9 cellular contexts compared by ENCODE assay signal in the genomic region with DNA sequence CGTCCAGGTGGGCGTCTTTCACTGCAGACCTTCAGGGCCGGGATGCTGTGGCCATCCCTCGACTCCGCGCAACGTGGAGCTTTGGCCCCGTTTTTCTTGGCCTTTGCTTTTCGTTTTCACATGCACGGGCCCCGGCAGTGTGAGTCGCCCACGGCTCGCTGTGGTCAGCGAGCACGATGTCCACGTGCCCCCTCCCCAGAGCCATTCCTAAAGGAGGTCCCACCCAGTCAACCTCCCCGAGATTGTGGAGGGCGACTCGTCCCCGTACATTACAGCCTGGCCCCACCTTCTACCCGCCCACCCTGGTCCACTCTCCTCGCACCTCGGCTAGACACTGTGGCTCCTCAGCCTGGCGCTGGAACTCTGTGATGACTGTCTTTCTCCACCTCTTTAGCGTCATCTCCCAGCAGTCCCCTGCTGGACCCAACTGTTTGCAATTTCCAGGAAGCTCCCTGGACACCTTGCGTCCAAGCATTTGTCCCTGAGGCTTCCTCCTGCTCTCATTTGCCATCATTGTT. TPM values are rescaled to one million over a fixed set of nuclear protein-coding genes. Genes with fewer than 3 reads are reported as not detected.
DNase-seq lines count a peak whose midpoint lies in the region; ATAC-seq, FAIRE-seq and TF ChIP-seq lines count a peak whose summit lies in the region.
"Had no signal": no experiment of that assay in that cellular context is flagged by ENCODE, and none has a peak within 500 bp of the region (broad histone marks: within the 10 kb centered on the region; RNA-seq: fewer than 3 reads in every experiment).

No MANE protein-coding gene starts in this region.

- DNase-seq in activated CD4-positive, alpha-beta T cell treated with anti-CD3 and anti-CD28 coated beads for 36 hours, result peak; percentile 43
- DNase-seq in activated CD4-positive, alpha-beta T cell treated with anti-CD3 and anti-CD28 coated beads, Interleukin-2, amount 50 U/mL, for 4 hours, result no peak
- DNase-seq in PC-9 (peak in 1 of 2 experiments; percentile 6), H1 (ENCODE audit: low read depth in 1 of 2, low spot score in 2 of 2) (no peak), myocyte (ENCODE audit: low read depth) (peak; percentile 5), NCI-H1694 (lab: John Stamatoyannopoulos, UW) (no peak), midbrain (lab: John Stamatoyannopoulos, UW) (no peak)

- H3K9me2 ChIP-seq in PC-9 (ENCODE audit: insufficient read depth), result no peaks in the 10 kb centered on the region

- no peak overlapping the region for H2BK15ac ChIP-seq in H1 (ENCODE audit: low read length)

- no peak overlapping the region for H2BK120ac ChIP-seq in H1 (replicated peaks; ENCODE audit: low read depth, low read length)

- H2BK12ac ChIP-seq in H1 (ENCODE audit: low read depth, low read length), result no peak overlapping the region

- H3K9ac ChIP-seq in H1 (replicated peaks in 1 of 4; ENCODE audit: extremely low read depth in 1 of 4, low read depth in 3 of 4, low read length in 3 of 4), result peak overlapping the region in 3 of 4 experiments; percentile 46 to 62 (median 53); a peak in 6 of 7 replicates

- TSS peak; percentile 24 for BruUV-seq in PC-9 (replicated peaks; lab: Mats Ljungman, UMichigan)

- peaks cover 14% of the 10 kb centered on the region for H3K4me1 Mint-ChIP-seq in activated CD4-positive, alpha-beta T cell treated with anti-CD3 and anti-CD28 coated beads for 36 hours

- peak overlapping the region; percentile 83 for H3K18ac ChIP-seq in H1 (ENCODE audit: extremely low read depth, low read length)

- peak overlapping the region; percentile 32 for H3K4ac ChIP-seq in H1 (replicated peaks; ENCODE audit: insufficient read length, low read depth, low read length)

- H3K27me3 Mint-ChIP-seq in activated CD4-positive, alpha-beta T cell treated with anti-CD3 and anti-CD28 coated beads for 36 hours, result no peaks in the 10 kb centered on the region

- peaks cover 4% of the 10 kb centered on the region for H3K36me3 Mint-ChIP-seq in activated CD4-positive, alpha-beta T cell treated with anti-CD3 and anti-CD28 coated beads for 36 hours (ENCODE audit: low read depth)

- no peak overlapping the region for H3K14ac ChIP-seq in H1 (ENCODE audit: insufficient read length)

- H3K4me1 ChIP-seq in PC-9 (replicated peaks; ENCODE audit: insufficient read depth), result peaks cover 18% of the 10 kb centered on the region; the same call in 1 of the 2 replicates
- peaks cover 0 to 6% (median 5%) of the 10 kb centered on the region in 4 experiments; a peak in 6 of 7 replicates for H3K4me1 ChIP-seq in H1 (replicated peaks in 1 of 4; ENCODE audit: control insufficient read depth in 3 of 4, insufficient read depth in 4 of 4, low read length in 3 of 4)

- H3K23me2 ChIP-seq in H1 (ENCODE audit: low read depth, low read length), result peaks cover 14% of the 10 kb centered on the region

- ATAC-seq in activated CD4-positive, alpha-beta T cell treated with anti-CD3 and anti-CD28 coated beads for 36 hours, result peak; percentile 0
- no peak for ATAC-seq in HG03520 (IDR thresholded peaks at IDR 0.05; ENCODE audit: unreplicated experiment)

- intact Hi-C loops in activated CD4-positive, alpha-beta T cell treated with anti-CD3 and anti-CD28 coated beads for 36 hours (cut with DNase I, micrococcal nuclease), result loop anchor here (1.0 to 5.0 kb wide), 17 partner anchors 12 to 198 kb away; a partner anchor contains a TSS
- intact Hi-C loops in PC-9 (cut with micrococcal nuclease; ENCODE audit: unreplicated experiment), result loop anchor here (1.0 to 5.0 kb wide), 3 partner anchors 23 to 94 kb away; a partner anchor contains a TSS

- no peak overlapping the region for H2BK20ac ChIP-seq in H1 (ENCODE audit: low read length)

- no peak for TF ChIP-seq RAD21 in H1 (IDR thresholded peaks at IDR 0.05 in 1 of 2, conservative IDR thresholded peaks at IDR 0.05 in 1 of 2; ENCODE audit: low read depth in 2 of 2, low read length in 2 of 2)

- CTCF ChIA-PET in activated CD4-positive, alpha-beta T cell treated with anti-CD3 and anti-CD28 coated beads for 36 hours (lab: Charles Lee), result interaction anchor here (0.6 kb wide), 1 partner anchor 12 kb away, joined by 4 read pairs; no protein-coding TSS in a partner anchor
- CTCF ChIA-PET in PC-9 (lab: Charles Lee) (no interaction called here), H1 (lab: Charles Lee; ENCODE audit: partially characterized antibody) (interaction anchor here (1.0 to 1.3 kb wide), 3 partner anchors 25 to 42 kb away, joined by 3 to 4 read pairs (median 4); a partner anchor contains a TSS)

- H3K79me1 ChIP-seq in H1 (ENCODE audit: low read depth, low read length), result no peaks in the 10 kb centered on the region

- H3K27ac ChIP-seq in PC-9 (peak overlapping the region; percentile 51), H1 (ENCODE audit: low read depth, low read length) (0 out of 2 replicates have a peak overlapping the region, but pooled peaks have one; percentile 23)

- H3K9me3 ChIP-seq in PC-9 (ENCODE audit: insufficient read depth, low read depth), result no peaks in the 10 kb centered on the region
- no peaks in the 10 kb centered on the region for H3K9me3 ChIP-seq in H1 (ENCODE audit: insufficient read depth in 2 of 2, low read depth in 1 of 2, low read length in 1 of 2)

- peak overlapping the region; percentile 83 for H3K4me3 Mint-ChIP-seq in activated CD4-positive, alpha-beta T cell treated with anti-CD3 and anti-CD28 coated beads for 36 hours

- peak overlapping the region; percentile 84 for H3K27ac Mint-ChIP-seq in activated CD4-positive, alpha-beta T cell treated with anti-CD3 and anti-CD28 coated beads for 36 hours

- H4K8ac ChIP-seq in H1 (ENCODE audit: extremely low read depth, insufficient read depth, low read length), result no peak overlapping the region; the same call in 1 of the 2 replicates

- no peak overlapping the region for H2AK5ac ChIP-seq in H1 (ENCODE audit: low read depth, low read length)

- H3K56ac ChIP-seq in H1 (replicated peaks; ENCODE audit: insufficient read length, low read depth, low read length), result no peak overlapping the region

- TF ChIP-seq CTCF in PC-9 (conservative IDR thresholded peaks at IDR 0.05), result no peak
- no peak for TF ChIP-seq CTCF in H1 (IDR thresholded peaks at IDR 0.05; ENCODE audit: control extremely low read depth in 1 of 3, insufficient read depth in 1 of 3, low read depth in 1 of 3, low read length in 3 of 3)

- H3K4me3 ChIP-seq in PC-9 (peak overlapping the region; percentile 68), H1 (ENCODE audit: extremely low read depth in 1 of 4, insufficient read depth in 2 of 4, low read depth in 3 of 4, low read length in 4 of 4) (peak overlapping the region; percentile 42 to 76 (median 70))

- POLR2A ChIA-PET in activated CD4-positive, alpha-beta T cell treated with anti-CD3 and anti-CD28 coated beads for 36 hours (lab: Charles Lee), result interaction anchor here (0.6 kb wide), 1 partner anchor 13 kb away, joined by 5 read pairs; no protein-coding TSS in a partner anchor
- POLR2A ChIA-PET in PC-9 (lab: Charles Lee; ENCODE audit: unreplicated experiment) (interaction anchor here (0.6 to 1.1 kb wide), 2 partner anchors 69 to 114 kb away, joined by 3 read pairs; a partner anchor contains a TSS), H1 (lab: Charles Lee; ENCODE audit: partially characterized antibody) (interaction anchor here (0.7 to 3.0 kb wide), 10 partner anchors 8 to 110 kb away, joined by 3 to 14 read pairs (median 3); a partner anchor contains a TSS)

- TF ChIP-seq POLR2A in H1 (IDR thresholded peaks at IDR 0.05; ENCODE audit: control extremely low read depth in 1 of 2, low read depth in 2 of 2, low read length in 2 of 2), result no peak

- peak overlapping the region; percentile 95; the same call in 1 of the 2 replicates for H2BK5ac ChIP-seq in H1 (ENCODE audit: low read depth, low read length)

- no peak for TF ChIP-seq EP300 in H1 (IDR thresholded peaks at IDR 0.05; ENCODE audit: borderline replicate concordance in 1 of 2, low read depth in 2 of 2, low read length in 2 of 2)

- peak overlapping the region; percentile 61 for H4K91ac ChIP-seq in H1 (replicated peaks; ENCODE audit: insufficient read length, low read length)

- no peaks in the 10 kb centered on the region for H3K79me2 ChIP-seq in PC-9 (ENCODE audit: low read depth)
- H3K79me2 ChIP-seq in H1 (ENCODE audit: control insufficient read depth in 1 of 2, insufficient read depth in 2 of 2, low read length in 2 of 2), result no peaks in the 10 kb centered on the region

- no peak for FAIRE-seq in H1 (lab: Jason Lieb, UNC)
- FAIRE-seq: colon had no signal

- H3F3A ChIP-seq in PC-9 (ENCODE audit: insufficient read depth, low read depth), result peaks cover 18% of the 10 kb centered on the region

- peak overlapping the region; percentile 50 for H4K5ac ChIP-seq in H1 (ENCODE audit: insufficient read length, low read depth, low read length)

- 13% methylated on average over 19 of the region's 27 CpGs; no CpG with 5 or more reads in 1 of the 2 experiments for WGBS in H1 (ENCODE audit: extremely low coverage in 1 of 2, insufficient coverage in 1 of 2, insufficient read length in 1 of 2, insufficient replicate concordance in 2 of 2, low coverage in 1 of 2, low lambda C conversion rate in 2 of 2, missing lambda C conversion rate in 1 of 2), 2 experiments

- H3K27me3 ChIP-seq in PC-9 (ENCODE audit: insufficient read depth, low read depth), result no peaks in the 10 kb centered on the region
- H3K27me3 ChIP-seq in H1 (replicated peaks in 1 of 4; ENCODE audit: control insufficient read depth in 3 of 4, extremely low read depth in 1 of 4, insufficient read depth in 3 of 4, low read length in 3 of 4), result peaks cover 0 to 3% (median 0%) of the 10 kb centered on the region in 4 experiments; a peak in 3 of 7 replicates

- H4K20me1 ChIP-seq in PC-9 (ENCODE audit: insufficient read depth) (no peaks in the 10 kb centered on the region), H1 (replicated peaks in 1 of 2; ENCODE audit: control insufficient read depth in 1 of 2, insufficient read depth in 2 of 2, low read length in 2 of 2) (peaks cover 4 to 6% of the 10 kb centered on the region in 2 experiments)

- no peaks in the 10 kb centered on the region for H3K36me3 ChIP-seq in PC-9 (ENCODE audit: low read depth)
- H3K36me3 ChIP-seq in H1 (ENCODE audit: control insufficient read depth in 2 of 4, insufficient read depth in 4 of 4, low read length in 3 of 4), result peaks cover 2 to 6% (median 5%) of the 10 kb centered on the region in 4 experiments; a peak in 5 of 8 replicates

- H3K9me3 Mint-ChIP-seq in activated CD4-positive, alpha-beta T cell treated with anti-CD3 and anti-CD28 coated beads for 36 hours (ENCODE audit: low read depth), result no peaks in the 10 kb centered on the region

- H2AFZ ChIP-seq in PC-9 (peak overlapping the region; percentile 77), H1 (ENCODE audit: low read length) (no peak overlapping the region)

- H3K4me2 ChIP-seq in PC-9 (peak overlapping the region; percentile 88), H1 (ENCODE audit: insufficient read depth in 1 of 2, low read depth in 2 of 2, low read length in 2 of 2) (peak overlapping the region; percentile 88 to 94)

- H3K23ac ChIP-seq in H1 (ENCODE audit: insufficient read length), result no peak overlapping the region

RNA-seq across cellular contexts. Expression of a gene that starts 0.4 kb away (rescaled TPM):
- total RNA-seq in activated CD4-positive, alpha-beta T cell treated with anti-CD3 and anti-CD28 coated beads for 36 hours, result 1 to 10 TPM; 4.2 to 4.7 TPM
- total RNA-seq in PC-9 (2021), result 11.0 and 16.5 TPM in 2 replicates
- 4.1 and 4.3 TPM in 2 replicates for total RNA-seq in H1 (2021; fragmentation: NEBNext Ultra II Directional; extraction: Animal tissue kit (Norgen Biotek cat#: 25700))
- polyA plus RNA-seq in H1 (2011; rRNA removed), result 5.5 and 8.2 TPM in 2 replicates
- 5.6 TPM for polyA plus RNA-seq in H1 (2011; cell fraction: cytosol; rRNA removed)
- 11.0 TPM for polyA plus RNA-seq in H1 (2011; cell fraction: nucleus; rRNA removed)
- polyA plus RNA-seq in H1 (2012, experiment 1 of 2), result 4.0 to 5.5 TPM (median 4.5 TPM) in 4 replicates
- 4.2 TPM for polyA plus RNA-seq in H1 (2012, experiment 2 of 2)
- polyA plus RNA-seq in H1 (2013, experiment 1 of 2), result 2.3 TPM
- 2.1 TPM for polyA plus RNA-seq in H1 (2013, experiment 2 of 2)
- 2.9 and 3.7 TPM in 2 replicates for polyA minus RNA-seq in H1 (2011; rRNA and poly(A)+ RNA removed)
- polyA minus RNA-seq in H1 (2011; cell fraction: cytosol; rRNA and poly(A)+ RNA removed), result 4.0 TPM
- 6.5 TPM for polyA minus RNA-seq in H1 (2011; cell fraction: nucleus; rRNA and poly(A)+ RNA removed)
- 12.6 and 14.1 TPM in 2 replicates for total RNA-seq in myocyte
- 9.3 TPM for polyA plus RNA-seq in myocyte (2012)

RNA-seq across cellular contexts. Expression of a gene that starts 9.7 kb away (rescaled TPM):
- total RNA-seq in activated CD4-positive, alpha-beta T cell treated with anti-CD3 and anti-CD28 coated beads for 36 hours, result 1 to 10 TPM; 4.7 to 7.5 TPM
- total RNA-seq in PC-9 (2021), result 5.9 and 8.1 TPM in 2 replicates
- total RNA-seq in H1 (2021; fragmentation: NEBNext Ultra II Directional; extraction: Animal tissue kit (Norgen Biotek cat#: 25700)), result 5.8 and 6.4 TPM in 2 replicates
- polyA plus RNA-seq in H1 (2011; rRNA removed), result 5.1 and 6.7 TPM in 2 replicates
- 5.1 TPM for polyA plus RNA-seq in H1 (2011; cell fraction: cytosol; rRNA removed)
- 5.8 TPM for polyA plus RNA-seq in H1 (2011; cell fraction: nucleus; rRNA removed)
- polyA plus RNA-seq in H1 (2012, experiment 1 of 2), result 2.8 to 4.1 TPM (median 3.9 TPM) in 4 replicates
- 3.0 TPM for polyA plus RNA-seq in H1 (2012, experiment 2 of 2)
- 2.7 TPM for polyA plus RNA-seq in H1 (2013, experiment 1 of 2)
- polyA plus RNA-seq in H1 (2013, experiment 2 of 2), result 2.4 TPM
- 6.8 and 7.0 TPM in 2 replicates for polyA minus RNA-seq in H1 (2011; rRNA and poly(A)+ RNA removed)
- 5.2 TPM for polyA minus RNA-seq in H1 (2011; cell fraction: cytosol; rRNA and poly(A)+ RNA removed)
- 18.8 TPM for polyA minus RNA-seq in H1 (2011; cell fraction: nucleus; rRNA and poly(A)+ RNA removed)
- total RNA-seq in myocyte, result 15.0 and 15.3 TPM in 2 replicates
- 7.5 TPM for polyA plus RNA-seq in myocyte (2012)

RNA-seq across cellular contexts. Expression of a gene that starts 25.1 kb away (rescaled TPM):
- 1 to 10 TPM; 5.8 to 7.5 TPM for total RNA-seq in activated CD4-positive, alpha-beta T cell treated with anti-CD3 and anti-CD28 coated beads for 36 hours
- total RNA-seq in PC-9 (2021) (4.3 and 6.1 TPM in 2 replicates), myocyte (6.8 and 8.3 TPM in 2 replicates)
- 5.3 and 6.0 TPM in 2 replicates for total RNA-seq in H1 (2021; fragmentation: NEBNext Ultra II Directional; extraction: Animal tissue kit (Norgen Biotek cat#: 25700))
- polyA plus RNA-seq in H1 (2011; rRNA removed), result 2.9 and 3.5 TPM in 2 replicates
- polyA plus RNA-seq in H1 (2011; cell fraction: cytosol; rRNA removed), result 3.1 TPM
- 3.5 TPM for polyA plus RNA-seq in H1 (2011; cell fraction: nucleus; rRNA removed)
- polyA plus RNA-seq in H1 (2012, experiment 1 of 2), result 1.7 to 3.7 TPM (median 3.0 TPM) in 4 replicates
- polyA plus RNA-seq in H1 (2012, experiment 2 of 2), result 2.2 TPM
- polyA plus RNA-seq in H1 (2013, experiment 1 of 2), result 1.5 TPM
- polyA plus RNA-seq in H1 (2013, experiment 2 of 2), result 1.5 TPM
- polyA minus RNA-seq in H1 (2011; rRNA and poly(A)+ RNA removed), result 5.6 and 6.6 TPM in 2 replicates
- 4.5 TPM for polyA minus RNA-seq in H1 (2011; cell fraction: cytosol; rRNA and poly(A)+ RNA removed)
- 3.5 TPM for polyA minus RNA-seq in H1 (2011; cell fraction: nucleus; rRNA and poly(A)+ RNA removed)
- polyA plus RNA-seq in myocyte (2012), result 3.7 TPM

RNA-seq across cellular contexts. Expression of a gene that starts 35.2 kb away (rescaled TPM):
- total RNA-seq in activated CD4-positive, alpha-beta T cell treated with anti-CD3 and anti-CD28 coated beads for 36 hours, result 10 to 100 TPM in 1 of 2 experiments, 1 to 10 TPM in 1; 8.9 to 19.5 TPM
- total RNA-seq in PC-9 (2021) (8.4 and 9.2 TPM in 2 replicates), myocyte (2.9 and 4.5 TPM in 2 replicates)
- 20.7 and 25.1 TPM in 2 replicates for total RNA-seq in H1 (2021; fragmentation: NEBNext Ultra II Directional; extraction: Animal tissue kit (Norgen Biotek cat#: 25700))
- polyA plus RNA-seq in H1 (2011; rRNA removed), result 80.5 and 95.9 TPM in 2 replicates
- 69.6 TPM for polyA plus RNA-seq in H1 (2011; cell fraction: cytosol; rRNA removed)
- 68.5 TPM for polyA plus RNA-seq in H1 (2011; cell fraction: nucleus; rRNA removed)
- polyA plus RNA-seq in H1 (2012, experiment 1 of 2), result 39.9 to 57.6 TPM (median 48.9 TPM) in 4 replicates
- 53.5 TPM for polyA plus RNA-seq in H1 (2012, experiment 2 of 2)
- 30.3 TPM for polyA plus RNA-seq in H1 (2013, experiment 1 of 2)
- polyA plus RNA-seq in H1 (2013, experiment 2 of 2), result 31.5 TPM
- polyA minus RNA-seq in H1 (2011; rRNA and poly(A)+ RNA removed), result 34.0 and 38.3 TPM in 2 replicates
- 10.1 TPM for polyA minus RNA-seq in H1 (2011; cell fraction: cytosol; rRNA and poly(A)+ RNA removed)
- polyA minus RNA-seq in H1 (2011; cell fraction: nucleus; rRNA and poly(A)+ RNA removed), result 16.9 TPM
- polyA plus RNA-seq in myocyte (2012), result 18.9 TPM

RNA-seq across cellular contexts. Expression of a gene that starts 36.6 kb away (rescaled TPM):
- total RNA-seq in activated CD4-positive, alpha-beta T cell treated with anti-CD3 and anti-CD28 coated beads for 36 hours, result 1 to 10 TPM; 3.3 to 4.4 TPM
- total RNA-seq in PC-9 (2021) (1.5 and 2.1 TPM in 2 replicates), myocyte (6.1 and 6.9 TPM in 2 replicates)
- 1.5 and 1.9 TPM in 2 replicates for total RNA-seq in H1 (2021; fragmentation: NEBNext Ultra II Directional; extraction: Animal tissue kit (Norgen Biotek cat#: 25700))
- 0.86 and 0.89 TPM in 2 replicates for polyA plus RNA-seq in H1 (2011; rRNA removed)
- 1.1 TPM for polyA plus RNA-seq in H1 (2011; cell fraction: cytosol; rRNA removed)
- 2.5 TPM for polyA plus RNA-seq in H1 (2011; cell fraction: nucleus; rRNA removed)
- polyA plus RNA-seq in H1 (2012, experiment 1 of 2), result 2.0 to 2.5 TPM (median 2.1 TPM) in 4 replicates
- 0.70 TPM for polyA plus RNA-seq in H1 (2012, experiment 2 of 2)
- 1.3 TPM for polyA plus RNA-seq in H1 (2013, experiment 1 of 2)
- polyA plus RNA-seq in H1 (2013, experiment 2 of 2), result 1.1 TPM
- polyA minus RNA-seq in H1 (2011; rRNA and poly(A)+ RNA removed), result 11.4 and 12.7 TPM in 2 replicates
- polyA minus RNA-seq in H1 (2011; cell fraction: cytosol; rRNA and poly(A)+ RNA removed), result 3.9 TPM
- polyA minus RNA-seq in H1 (2011; cell fraction: nucleus; rRNA and poly(A)+ RNA removed), result 19.5 TPM
- polyA plus RNA-seq in myocyte (2012), result 4.3 TPM

Comparison
In these comparisons a context has a peak if more than half of its experiments do, and no peak if none do; other contexts are left out.
1. DNase-seq: peak in activated CD4-positive, alpha-beta T cell treated with anti-CD3 and anti-CD28 coated beads for 36 hours (single experiment) and myocyte (single experiment); none in activated CD4-positive, alpha-beta T cell treated with anti-CD3 and anti-CD28 coated beads, Interleukin-2, amount 50 U/mL, for 4 hours (0 of 2), H1 (0 of 2), NCI-H1694 (single experiment) and midbrain (single experiment).